ENCODE assay signal across 1 cellular context in the genomic region with DNA sequence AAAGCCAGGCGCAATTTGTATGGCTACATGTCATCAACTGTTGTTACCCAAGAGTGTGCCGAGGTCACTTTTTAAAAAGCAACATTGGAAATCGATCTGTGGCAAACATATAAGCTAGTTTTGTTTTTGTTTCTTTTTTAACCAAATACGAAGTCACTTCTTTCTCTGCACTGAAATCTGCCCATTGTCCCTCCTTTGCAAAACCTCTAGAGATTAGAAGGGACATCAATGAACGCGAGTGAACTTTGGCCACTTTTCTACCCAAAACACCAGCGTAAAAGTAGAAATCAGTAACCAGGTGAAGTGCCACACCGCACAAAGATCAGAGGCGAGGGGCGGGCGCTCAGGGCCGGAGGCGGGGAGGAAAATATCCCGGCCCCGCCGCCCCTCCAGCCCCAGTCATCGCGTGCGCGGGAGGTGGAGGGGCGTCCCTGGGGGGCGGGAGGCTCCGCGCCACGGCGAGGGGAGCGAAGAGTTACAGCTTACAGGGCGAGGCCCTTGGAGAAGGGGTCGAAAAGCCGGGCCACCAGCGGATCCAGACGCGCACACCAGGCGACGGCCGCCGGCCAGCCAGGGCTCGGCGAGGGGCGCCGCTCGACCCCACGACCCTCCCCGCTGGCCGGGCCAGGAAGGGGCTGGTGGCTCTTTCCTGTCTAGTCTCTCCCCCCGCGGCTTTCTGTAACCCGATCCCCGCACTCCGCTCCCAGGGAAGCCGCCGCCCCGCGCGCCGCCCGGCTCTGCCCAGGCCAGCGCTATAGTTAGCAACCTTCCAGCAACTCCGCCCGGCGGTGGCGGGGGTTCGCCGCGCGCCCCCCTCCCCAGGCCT.
TF ChIP-seq lines count a peak whose summit lies in the region.

No MANE protein-coding gene starts in this region.

TF ChIP-seq in HCT116, 20 proteins besides CTCF, POLR2A, EP300 and RAD21:
- TF ChIP-seq CBX3 (IDR thresholded peaks at IDR 0.05; ENCODE audit: low read depth) (no peak), JUND (IDR thresholded peaks at IDR 0.05) (no peak), ELF1 (IDR thresholded peaks at IDR 0.05; ENCODE audit: borderline replicate concordance, low read depth) (no peak), ZFX (IDR thresholded peaks at IDR 0.05) (0 out of 2 replicates have a peak, but pooled peaks have one; percentile 15), POLR2AphosphoS5 (IDR thresholded peaks at IDR 0.05; ENCODE audit: low read depth, low read length) (peak; percentile 46; the same call in 1 of the 2 replicates), ZNF274 (IDR thresholded peaks at IDR 0.05; ENCODE audit: low read depth, low read length) (no peak), MAX (IDR thresholded peaks at IDR 0.05) (peak; percentile 47; the same call in 1 of the 2 replicates), EGR1 (IDR thresholded peaks at IDR 0.05; ENCODE audit: low read depth) (no peak), TCF7L2 (IDR thresholded peaks at IDR 0.05; ENCODE audit: borderline replicate concordance, extremely low read depth, insufficient read depth, insufficient read length) (peak; percentile 70)
- TF ChIP-seq, protein P1, sequence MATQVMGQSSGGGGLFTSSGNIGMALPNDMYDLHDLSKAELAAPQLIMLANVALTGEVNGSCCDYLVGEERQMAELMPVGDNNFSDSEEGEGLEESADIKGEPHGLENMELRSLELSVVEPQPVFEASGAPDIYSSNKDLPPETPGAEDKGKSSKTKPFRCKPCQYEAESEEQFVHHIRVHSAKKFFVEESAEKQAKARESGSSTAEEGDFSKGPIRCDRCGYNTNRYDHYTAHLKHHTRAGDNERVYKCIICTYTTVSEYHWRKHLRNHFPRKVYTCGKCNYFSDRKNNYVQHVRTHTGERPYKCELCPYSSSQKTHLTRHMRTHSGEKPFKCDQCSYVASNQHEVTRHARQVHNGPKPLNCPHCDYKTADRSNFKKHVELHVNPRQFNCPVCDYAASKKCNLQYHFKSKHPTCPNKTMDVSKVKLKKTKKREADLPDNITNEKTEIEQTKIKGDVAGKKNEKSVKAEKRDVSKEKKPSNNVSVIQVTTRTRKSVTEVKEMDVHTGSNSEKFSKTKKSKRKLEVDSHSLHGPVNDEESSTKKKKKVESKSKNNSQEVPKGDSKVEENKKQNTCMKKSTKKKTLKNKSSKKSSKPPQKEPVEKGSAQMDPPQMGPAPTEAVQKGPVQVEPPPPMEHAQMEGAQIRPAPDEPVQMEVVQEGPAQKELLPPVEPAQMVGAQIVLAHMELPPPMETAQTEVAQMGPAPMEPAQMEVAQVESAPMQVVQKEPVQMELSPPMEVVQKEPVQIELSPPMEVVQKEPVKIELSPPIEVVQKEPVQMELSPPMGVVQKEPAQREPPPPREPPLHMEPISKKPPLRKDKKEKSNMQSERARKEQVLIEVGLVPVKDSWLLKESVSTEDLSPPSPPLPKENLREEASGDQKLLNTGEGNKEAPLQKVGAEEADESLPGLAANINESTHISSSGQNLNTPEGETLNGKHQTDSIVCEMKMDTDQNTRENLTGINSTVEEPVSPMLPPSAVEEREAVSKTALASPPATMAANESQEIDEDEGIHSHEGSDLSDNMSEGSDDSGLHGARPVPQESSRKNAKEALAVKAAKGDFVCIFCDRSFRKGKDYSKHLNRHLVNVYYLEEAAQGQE (IDR thresholded peaks at IDR 0.05; ENCODE audit: low read depth): no peak
- TF ChIP-seq, protein P2, sequence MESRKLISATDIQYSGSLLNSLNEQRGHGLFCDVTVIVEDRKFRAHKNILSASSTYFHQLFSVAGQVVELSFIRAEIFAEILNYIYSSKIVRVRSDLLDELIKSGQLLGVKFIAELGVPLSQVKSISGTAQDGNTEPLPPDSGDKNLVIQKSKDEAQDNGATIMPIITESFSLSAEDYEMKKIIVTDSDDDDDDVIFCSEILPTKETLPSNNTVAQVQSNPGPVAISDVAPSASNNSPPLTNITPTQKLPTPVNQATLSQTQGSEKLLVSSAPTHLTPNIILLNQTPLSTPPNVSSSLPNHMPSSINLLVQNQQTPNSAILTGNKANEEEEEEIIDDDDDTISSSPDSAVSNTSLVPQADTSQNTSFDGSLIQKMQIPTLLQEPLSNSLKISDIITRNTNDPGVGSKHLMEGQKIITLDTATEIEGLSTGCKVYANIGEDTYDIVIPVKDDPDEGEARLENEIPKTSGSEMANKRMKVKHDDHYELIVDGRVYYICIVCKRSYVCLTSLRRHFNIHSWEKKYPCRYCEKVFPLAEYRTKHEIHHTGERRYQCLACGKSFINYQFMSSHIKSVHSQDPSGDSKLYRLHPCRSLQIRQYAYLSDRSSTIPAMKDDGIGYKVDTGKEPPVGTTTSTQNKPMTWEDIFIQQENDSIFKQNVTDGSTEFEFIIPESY (IDR thresholded peaks at IDR 0.05; ENCODE audit: extremely low read depth, insufficient replicate concordance, low read length): no peak
